Comparison of ENCODE assay signal across 28 cellular contexts in genomic region chr19:57245066-57245465, GRCh38. TPM values are rescaled to one million over a fixed set of nuclear protein-coding genes. Genes with fewer than 3 reads are reported as not detected.
"Had no signal": no experiment of that assay in that cellular context is flagged by ENCODE, and none has a peak within 500 bp of the region (broad histone marks: within the 10 kb centered on the region; RNA-seq: fewer than 3 reads in every experiment).

No MANE protein-coding gene starts in this region.

- DNase-seq: cortex of kidney; dorsolateral prefrontal cortex; effector memory CD4-positive, alpha-beta T cell; esophagus squamous epithelium; foreskin fibroblast; glutamatergic neuron; immature natural killer cell; kidney; left cardiac atrium; left ventricle myocardium inferior; naive thymus-derived CD8-positive, alpha-beta T cell; psoas muscle; retina; spleen; stimulated activated CD4-positive, alpha-beta T cell treated with anti-CD3 and anti-CD28 coated beads, Interleukin-15, amount 100 ng/mL, for 24 hours; stimulated activated CD4-positive, alpha-beta T cell treated with anti-CD3 and anti-CD28 coated beads, Interleukin-1b, Interleukin-23, amount 100 ng/mL, for 48 hours; stimulated activated CD4-positive, alpha-beta T cell treated with anti-CD3 and anti-CD28 coated beads, Interleukin-4, amount 100 ng/mL, for 24 hours; stimulated activated naive CD4-positive, alpha-beta T cell; stomach; substantia nigra; transverse colon had no signal

- H3K4me3 Mint-ChIP-seq: central memory CD8-positive, alpha-beta T cell; immature natural killer cell had no signal

- ATAC-seq: gastroesophageal sphincter; left cardiac atrium; naive thymus-derived CD8-positive, alpha-beta T cell; psoas muscle; sciatic nerve had no signal

- H3K9me3 ChIP-seq: esophagus squamous epithelium, gastroesophageal sphincter, left ventricle myocardium inferior, psoas muscle, spleen, transverse colon had no signal

- H3K27ac Mint-ChIP-seq: immature natural killer cell had no signal

- H3K27me3 ChIP-seq: dorsolateral prefrontal cortex, esophagus squamous epithelium, gastroesophageal sphincter, spleen, stomach, transverse colon had no signal

- H3K9me3 Mint-ChIP-seq: central memory CD8-positive, alpha-beta T cell; immature natural killer cell had no signal

- H3K4me3 ChIP-seq: dorsolateral prefrontal cortex, esophagus squamous epithelium, gastroesophageal sphincter, left ventricle myocardium inferior, psoas muscle, spleen, stomach, thoracic aorta, transverse colon had no signal

- H3K27ac ChIP-seq: dorsolateral prefrontal cortex, epithelial cell of prostate, esophagus squamous epithelium, gastroesophageal sphincter, left ventricle myocardium inferior, psoas muscle, spleen, stomach, thoracic aorta, transverse colon had no signal

- FAIRE-seq: endometrium, kidney had no signal

- H3K27me3 Mint-ChIP-seq: central memory CD8-positive, alpha-beta T cell; naive thymus-derived CD8-positive, alpha-beta T cell had no signal

RNA-seq across cellular contexts. Expression of gene AURKC, which starts 14.2 kb away (rescaled TPM):
- total RNA-seq: skeletal muscle tissue, transverse colon had no signal
- polyA plus RNA-seq: naive thymus-derived CD8-positive, alpha-beta T cell had no signal
